8 cellular contexts compared by ENCODE assay signal in the genomic region with DNA sequence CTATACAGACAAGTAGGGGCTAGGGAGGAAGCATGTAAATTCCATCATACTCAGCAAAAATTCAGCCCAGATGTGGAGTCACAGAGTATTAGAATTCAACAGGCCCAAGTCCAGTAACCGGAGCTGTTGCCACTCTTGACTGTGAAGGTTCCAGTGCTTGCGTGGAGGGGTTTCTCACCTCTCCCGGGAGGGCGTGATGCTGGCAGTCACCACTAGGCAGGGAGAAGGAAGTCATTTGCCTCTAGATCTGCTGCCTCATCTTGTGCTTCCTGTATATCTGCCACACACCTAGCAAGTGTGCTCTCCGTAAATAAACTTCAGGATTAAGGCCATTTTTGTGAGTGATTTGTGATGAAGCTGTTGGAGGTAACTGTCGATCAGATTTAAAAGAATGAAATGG. TPM values are rescaled to one million over a fixed set of nuclear protein-coding genes. Genes with fewer than 3 reads are reported as not detected.
DNase-seq lines count a peak whose midpoint lies in the region; ATAC-seq and TF ChIP-seq lines count a peak whose summit lies in the region.

No MANE protein-coding gene starts in this region.

- in situ Hi-C loops in GM18951 (cut with MboI; ENCODE audit: low sequenced_read_pairs, unreplicated experiment) = no loop called here

- no peak for TF ChIP-seq EP300 in esophagus muscularis mucosa (IDR thresholded peaks at IDR 0.05)

- H3K27ac Mint-ChIP-seq in activated CD8-positive, alpha-beta memory T cell treated with anti-CD3 and anti-CD28 coated beads, Interleukin-2, amount 10 ng/mL, durations not matched to agents 7 days and 5 days = peak overlapping the region; percentile 96

- intact Hi-C loops in esophagus muscularis mucosa (cut with DNase I) = no loop called here

- WGBS in esophagus muscularis mucosa = 40% methylated on average over 6 of the region's 6 CpGs

- H3K4me1 ChIP-seq in esophagus muscularis mucosa = peaks cover 37 to 70% (median 55%) of the 10 kb centered on the region in 4 donors

- no peaks in the 10 kb centered on the region for H3K9me3 ChIP-seq in esophagus muscularis mucosa

- peak overlapping the region; percentile 98 for H3K4me3 Mint-ChIP-seq in activated CD8-positive, alpha-beta memory T cell treated with anti-CD3 and anti-CD28 coated beads, Interleukin-2, amount 10 ng/mL, durations not matched to agents 7 days and 5 days

- TF ChIP-seq CTCF in AG10803 (conservative IDR thresholded peaks at IDR 0.05; ENCODE audit: low read length) (peak; percentile 34; the same call in 1 of the 2 replicates), esophagus muscularis mucosa (IDR thresholded peaks at IDR 0.05) (peak in 1 of 3 experiments; percentile 31)

- H3K36me3 Mint-ChIP-seq in activated CD8-positive, alpha-beta memory T cell treated with anti-CD3 and anti-CD28 coated beads, Interleukin-2, amount 10 ng/mL, durations not matched to agents 7 days and 5 days = peaks cover 34% of the 10 kb centered on the region

- peaks cover 75% of the 10 kb centered on the region for H3K4me1 Mint-ChIP-seq in activated CD8-positive, alpha-beta memory T cell treated with anti-CD3 and anti-CD28 coated beads, Interleukin-2, amount 10 ng/mL, durations not matched to agents 7 days and 5 days

- peak; percentile 23 for TF ChIP-seq POLR2A in GM18951 (IDR thresholded peaks at IDR 0.05; ENCODE audit: extremely low read depth, insufficient read depth, insufficient read length)
- TF ChIP-seq POLR2A in esophagus muscularis mucosa (IDR thresholded peaks at IDR 0.05; ENCODE audit: low read depth) = no peak

- peak overlapping the region; percentile 89 to 92 (median 91) for H3K27ac ChIP-seq in esophagus muscularis mucosa (replicated peaks in 1 of 4)

- no peaks in the 10 kb centered on the region for H3K9me3 Mint-ChIP-seq in activated CD8-positive, alpha-beta memory T cell treated with anti-CD3 and anti-CD28 coated beads, Interleukin-2, amount 10 ng/mL, durations not matched to agents 7 days and 5 days (ENCODE audit: low read depth)

- DNase-seq in AG10803 (ENCODE audit: low read depth) = peak; percentile 32
- peak; percentile 86 for DNase-seq in NOMO-1 treated with DMSO at 0.1 percent for 48 hours (lab: John Stamatoyannopoulos, UW; ENCODE audit: unreplicated experiment)
- peak; percentile 80 for DNase-seq in activated CD8-positive, alpha-beta memory T cell treated with anti-CD3 and anti-CD28 coated beads, Interleukin-2, amount 10 ng/mL, durations not matched to agents 7 days and 5 days
- no peak for DNase-seq in esophagus muscularis mucosa (ENCODE audit: extremely low spot score)
- peak; percentile 23 for DNase-seq in renal cortical epithelial cell (ENCODE audit: low read depth)
- DNase-seq in NCI-H526 treated with DMSO at 0.1 percent for 48 hours (lab: John Stamatoyannopoulos, UW) = no peak

- H3K4me3 ChIP-seq in AG10803 (ENCODE audit: low read length) = no peak overlapping the region
- no peak overlapping the region for H3K4me3 ChIP-seq in esophagus muscularis mucosa

- peak; percentile 53 for ATAC-seq in activated CD8-positive, alpha-beta memory T cell treated with anti-CD3 and anti-CD28 coated beads, Interleukin-2, amount 10 ng/mL, durations not matched to agents 7 days and 5 days
- ATAC-seq in GM18909 (IDR thresholded peaks at IDR 0.05; ENCODE audit: poor library complexity, unreplicated experiment) = no peak

- H3K36me3 ChIP-seq in esophagus muscularis mucosa = peaks cover 0 to 15% (median 7%) of the 10 kb centered on the region in 4 donors

- no peaks in the 10 kb centered on the region for H3K27me3 ChIP-seq in esophagus muscularis mucosa

- CTCF ChIA-PET in activated CD8-positive, alpha-beta memory T cell treated with anti-CD3 and anti-CD28 coated beads, Interleukin-2, amount 10 ng/mL, durations not matched to agents 7 days and 5 days (lab: Charles Lee) = interaction anchor here (0.7 to 6.0 kb wide), 15 partner anchors 8 to 145 kb away, joined by 3 to 52 read pairs (median 10); no protein-coding TSS in a partner anchor

- H3K27me3 Mint-ChIP-seq in activated CD8-positive, alpha-beta memory T cell treated with anti-CD3 and anti-CD28 coated beads, Interleukin-2, amount 10 ng/mL, durations not matched to agents 7 days and 5 days = no peaks in the 10 kb centered on the region

RNA-seq across cellular contexts. Expression of a gene that starts 1.0 kb away (rescaled TPM):
- total RNA-seq in activated CD8-positive, alpha-beta memory T cell treated with anti-CD3 and anti-CD28 coated beads, Interleukin-2, amount 10 ng/mL, durations not matched to agents 7 days and 5 days = 100 to 1,000 TPM; 199 to 220 TPM
- total RNA-seq in esophagus muscularis mucosa (10 to 100 TPM; 18.1 to 28.2 (median 24.2) TPM), renal cortical epithelial cell (69.3 and 234 TPM in 2 replicates)

RNA-seq across cellular contexts. Expression of a gene that starts 1.4 kb away (rescaled TPM):
- total RNA-seq in activated CD8-positive, alpha-beta memory T cell treated with anti-CD3 and anti-CD28 coated beads, Interleukin-2, amount 10 ng/mL, durations not matched to agents 7 days and 5 days = 10 to 100 TPM in 1 of 2 experiments, 1 to 10 TPM in 1; 8.5 to 10.8 TPM
- total RNA-seq in esophagus muscularis mucosa = 10 to 100 TPM; 26.3 to 35.2 (median 30.0) TPM
- 62.8 and 69.1 TPM in 2 replicates for total RNA-seq in renal cortical epithelial cell

RNA-seq across cellular contexts. Expression of a gene that starts 14.9 kb away (rescaled TPM):
- 10 to 100 TPM; 21.1 to 21.4 TPM for total RNA-seq in activated CD8-positive, alpha-beta memory T cell treated with anti-CD3 and anti-CD28 coated beads, Interleukin-2, amount 10 ng/mL, durations not matched to agents 7 days and 5 days
- total RNA-seq in esophagus muscularis mucosa (1 to 10 TPM in 3 of 4 donors, not detected in 1; 1.4 to 2.0 (median 1.7) TPM), renal cortical epithelial cell (2.8 and 6.2 TPM in 2 replicates)

RNA-seq across cellular contexts. Expression of a gene that starts 27.9 kb away (rescaled TPM):
- total RNA-seq in activated CD8-positive, alpha-beta memory T cell treated with anti-CD3 and anti-CD28 coated beads, Interleukin-2, amount 10 ng/mL, durations not matched to agents 7 days and 5 days = 1 to 10 TPM; 1.1 to 1.6 TPM
- total RNA-seq in esophagus muscularis mucosa = 1 to 10 TPM in 1 of 4 donors, not detected in 3; 1.8 TPM
- not detected in 2 replicates for total RNA-seq in renal cortical epithelial cell

RNA-seq across cellular contexts. Expression of a gene that starts 53.1 kb away (rescaled TPM):
- total RNA-seq in activated CD8-positive, alpha-beta memory T cell treated with anti-CD3 and anti-CD28 coated beads, Interleukin-2, amount 10 ng/mL, durations not matched to agents 7 days and 5 days = 10 to 100 TPM; 85.0 to 90.3 TPM
- 10 to 100 TPM; 13.7 to 24.5 (median 17.3) TPM for total RNA-seq in esophagus muscularis mucosa
- 11.6 and 22.2 TPM in 2 replicates for total RNA-seq in renal cortical epithelial cell

Comparison
In these comparisons a context has a peak if more than half of its experiments do, and no peak if none do; other contexts are left out.
1. DNase-seq: peak in AG10803 (single experiment), NOMO-1 treated with DMSO at 0.1 percent for 48 hours (single experiment), activated CD8-positive, alpha-beta memory T cell treated with anti-CD3 and anti-CD28 coated beads, Interleukin-2, amount 10 ng/mL, durations not matched to agents 7 days and 5 days (single experiment) and renal cortical epithelial cell (single experiment); none in esophagus muscularis mucosa (single experiment) and NCI-H526 treated with DMSO at 0.1 percent for 48 hours (single experiment).